ENCODE assay signal across 22 cellular contexts in the genomic region with DNA sequence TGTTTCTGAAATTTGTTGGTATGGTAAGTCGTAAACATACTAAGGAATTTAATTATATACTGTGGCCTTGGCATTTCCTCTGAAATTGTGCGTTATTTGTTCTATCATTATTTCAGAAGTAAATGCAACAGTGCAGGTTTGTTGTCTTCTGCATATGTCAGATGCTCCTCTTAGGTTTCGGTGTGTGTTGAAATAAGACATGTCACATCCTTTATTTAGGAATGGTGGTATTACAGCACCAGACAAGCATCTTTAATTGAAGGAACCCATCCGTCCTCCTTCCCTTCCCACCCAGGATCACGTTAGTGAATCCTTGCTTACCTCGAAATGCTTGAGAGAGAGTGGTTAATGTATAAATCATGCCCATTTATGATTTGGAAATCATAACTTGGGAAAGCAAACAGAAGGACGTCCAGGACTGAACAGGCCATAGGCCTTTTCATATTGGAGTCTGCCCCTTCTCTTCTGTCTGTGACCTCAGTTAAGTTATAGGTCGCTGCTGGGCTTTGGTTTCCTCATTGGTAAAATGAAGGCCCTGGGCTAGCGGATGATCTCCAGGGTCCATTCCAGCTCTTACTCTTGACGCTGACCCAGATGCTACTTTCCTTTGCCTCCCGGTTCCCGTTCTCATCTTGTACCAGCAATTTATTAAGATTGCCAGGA.
"Had no signal": no experiment of that assay in that cellular context is flagged by ENCODE, and none has a peak within 500 bp of the region (broad histone marks: within the 10 kb centered on the region; RNA-seq: fewer than 3 reads in every experiment).

No MANE protein-coding gene starts in this region.

- H3K27me3 Mint-ChIP-seq: activated CD4-positive, alpha-beta memory T cell treated with anti-CD3 and anti-CD28 coated beads, Interleukin-2, amount 10 ng/mL, durations not matched to agents 7 days and 5 days; activated CD4-positive, alpha-beta T cell treated with anti-CD3 and anti-CD28 coated beads for 36 hours; activated CD8-positive, alpha-beta memory T cell treated with anti-CD3 and anti-CD28 coated beads, Interleukin-2, amount 10 ng/mL, durations not matched to agents 7 days and 5 days; activated naive CD4-positive, alpha-beta T cell treated with anti-CD3 and anti-CD28 coated beads, Interleukin-2, amount 10 ng/mL, durations not matched to agents 7 days and 5 days; central memory CD8-positive, alpha-beta T cell; naive thymus-derived CD8-positive, alpha-beta T cell had no signal

- ATAC-seq: activated CD4-positive, alpha-beta T cell treated with anti-CD3 and anti-CD28 coated beads for 36 hours; activated CD8-positive, alpha-beta memory T cell treated with anti-CD3 and anti-CD28 coated beads, Interleukin-2, amount 10 ng/mL, durations not matched to agents 7 days and 5 days; naive thymus-derived CD8-positive, alpha-beta T cell; stimulated activated naive CD8-positive, alpha-beta T cell treated with anti-CD3 and anti-CD28 coated beads, Interleukin-15, Interleukin-2, amounts not matched to agents 100 U/mL and 50 U/mL, for 24 hours had no signal

- H3K4me3 Mint-ChIP-seq: activated CD4-positive, alpha-beta memory T cell treated with anti-CD3 and anti-CD28 coated beads, Interleukin-2, amount 10 ng/mL, durations not matched to agents 7 days and 5 days; activated CD4-positive, alpha-beta T cell treated with anti-CD3 and anti-CD28 coated beads for 36 hours; activated CD8-positive, alpha-beta memory T cell treated with anti-CD3 and anti-CD28 coated beads, Interleukin-2, amount 10 ng/mL, durations not matched to agents 7 days and 5 days; activated naive CD4-positive, alpha-beta T cell treated with anti-CD3 and anti-CD28 coated beads, Interleukin-2, amount 10 ng/mL, durations not matched to agents 7 days and 5 days; central memory CD8-positive, alpha-beta T cell; naive thymus-derived CD8-positive, alpha-beta T cell had no signal

- H3K9me3 ChIP-seq: ascending aorta, esophagus muscularis mucosa, suprapubic skin, transverse colon had no signal

- H3K27ac ChIP-seq: ascending aorta, hepatocyte, parathyroid adenoma, suprapubic skin had no signal

- DNase-seq: activated CD4-positive, alpha-beta memory T cell treated with anti-CD3 and anti-CD28 coated beads, Interleukin-2, amount 10 ng/mL, durations not matched to agents 7 days and 5 days; activated CD4-positive, alpha-beta T cell treated with anti-CD3 and anti-CD28 coated beads for 36 hours; activated CD8-positive, alpha-beta memory T cell treated with anti-CD3 and anti-CD28 coated beads, Interleukin-2, amount 10 ng/mL, durations not matched to agents 7 days and 5 days; activated naive CD4-positive, alpha-beta T cell treated with anti-CD3 and anti-CD28 coated beads, Interleukin-2, amount 10 ng/mL, durations not matched to agents 7 days and 5 days; left cardiac atrium; mesendoderm; naive thymus-derived CD8-positive, alpha-beta T cell; stimulated activated CD4-positive, alpha-beta T cell treated with anti-CD3 and anti-CD28 coated beads, Interleukin-12 subunit alpha, Interleukin-12 subunit beta, amount 100 ng/mL, for 4 hours; stimulated activated CD4-positive, alpha-beta T cell treated with anti-CD3 and anti-CD28 coated beads, Interleukin-1b, Interleukin-23, amount 100 ng/mL, for 48 hours; stimulated activated CD8-positive, alpha-beta memory T cell treated with anti-CD3 and anti-CD28 coated beads, Interleukin-4, amount 100 ng/mL, for 48 hours; stimulated activated naive CD8-positive, alpha-beta T cell treated with anti-CD3 and anti-CD28 coated beads, Interleukin-15, Interleukin-2, amounts not matched to agents 100 U/mL and 50 U/mL, for 24 hours; SW 1271; transverse colon had no signal

- H3K9ac ChIP-seq: parathyroid adenoma had no signal

- H3K4me1 ChIP-seq: parathyroid adenoma had no signal

- H3K4me2 ChIP-seq: hepatocyte had no signal

- H3K4me3 ChIP-seq: ascending aorta, coronary artery, esophagus muscularis mucosa, hepatocyte, suprapubic skin, transverse colon had no signal

- H3K27ac Mint-ChIP-seq: activated CD4-positive, alpha-beta memory T cell treated with anti-CD3 and anti-CD28 coated beads, Interleukin-2, amount 10 ng/mL, durations not matched to agents 7 days and 5 days; activated CD4-positive, alpha-beta T cell treated with anti-CD3 and anti-CD28 coated beads for 36 hours; activated CD8-positive, alpha-beta memory T cell treated with anti-CD3 and anti-CD28 coated beads, Interleukin-2, amount 10 ng/mL, durations not matched to agents 7 days and 5 days had no signal

- H3K9me3 Mint-ChIP-seq: activated CD4-positive, alpha-beta memory T cell treated with anti-CD3 and anti-CD28 coated beads, Interleukin-2, amount 10 ng/mL, durations not matched to agents 7 days and 5 days; activated naive CD4-positive, alpha-beta T cell treated with anti-CD3 and anti-CD28 coated beads, Interleukin-2, amount 10 ng/mL, durations not matched to agents 7 days and 5 days; central memory CD8-positive, alpha-beta T cell; naive thymus-derived CD8-positive, alpha-beta T cell had no signal

- H3K27me3 ChIP-seq: ascending aorta, esophagus muscularis mucosa, hepatocyte, suprapubic skin, transverse colon had no signal

- FAIRE-seq: endothelial cell of umbilical vein, islet of Langerhans had no signal
